In the genomic region with DNA sequence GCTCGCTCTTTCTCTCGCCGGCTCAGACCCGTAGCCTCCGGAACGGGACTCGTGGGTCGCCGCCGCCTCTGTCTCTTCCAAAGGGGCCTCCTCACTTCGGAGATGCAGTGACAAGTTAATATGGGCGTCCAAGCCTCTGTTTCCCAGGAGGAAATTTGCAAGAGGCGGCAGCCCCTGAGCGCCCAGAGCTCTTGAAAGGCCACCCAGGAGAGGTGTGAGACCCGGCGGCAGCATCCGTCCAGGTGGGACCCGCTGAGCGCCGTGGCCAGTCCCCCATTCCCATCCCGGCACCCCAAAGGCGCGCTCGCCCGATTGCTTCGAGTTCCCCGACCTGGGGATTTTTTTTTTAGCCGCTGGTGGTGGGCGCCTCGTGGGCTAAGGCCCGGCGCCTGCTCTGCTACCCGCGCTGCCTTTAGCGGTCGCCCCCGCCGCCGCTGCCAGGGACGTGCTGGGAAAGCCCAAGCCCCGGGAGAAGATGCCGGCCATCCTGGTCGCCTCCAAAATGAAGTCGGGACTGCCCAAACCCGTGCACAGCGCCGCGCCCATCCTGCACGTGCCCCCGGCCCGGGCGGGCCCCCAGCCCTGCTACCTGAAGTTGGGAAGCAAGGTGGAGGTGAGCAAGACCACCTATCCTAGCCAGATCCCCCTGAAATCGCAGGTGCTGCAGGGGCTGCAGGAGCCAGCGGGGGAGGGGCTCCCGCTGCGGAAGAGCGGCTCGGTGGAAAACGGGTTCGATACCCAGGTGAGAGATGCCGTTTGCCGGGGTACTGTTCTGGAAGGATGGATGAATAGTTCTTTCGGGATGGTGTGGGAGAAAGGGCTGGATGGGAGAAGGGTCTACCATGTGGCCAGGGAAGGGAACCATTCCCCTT, we compare ENCODE assay signal across 8 cellular contexts. TPM values are rescaled to one million over a fixed set of nuclear protein-coding genes. Genes with fewer than 3 reads are reported as not detected.
DNase-seq lines count a peak whose midpoint lies in the region; ATAC-seq, FAIRE-seq and TF ChIP-seq lines count a peak whose summit lies in the region.

No MANE protein-coding gene starts in this region.

- DNase-seq in GM12892 (ENCODE audit: insufficient read length) (peak; percentile 13), HL-60 (ENCODE audit: low read depth in 1 of 2, low spot score in 1 of 2) (no peak), lung microvascular endothelial cell (ENCODE audit: low read depth in 2 of 2) (peak; percentile 16 to 20), upper lobe of left lung (peak in 1 of 2 donors; percentile 86), superior temporal gyrus (ENCODE audit: extremely low spot score) (no peak), GM12891 (ENCODE audit: insufficient read length, low spot score) (no peak), HTR-8/SVneo (ENCODE audit: insufficient read length, low spot score) (no peak)

- no peak for ATAC-seq in upper lobe of left lung (ENCODE audit: low FRiP score in 2 of 2)

- H3K9me3 Mint-ChIP-seq in brain = peaks cover 0 to 2% (median 0%) of the 10 kb centered on the region in 5 experiments

- peaks cover 45% of the 10 kb centered on the region for H3K4me1 Mint-ChIP-seq in brain

- no peak for TF ChIP-seq EP300 in upper lobe of left lung (IDR thresholded peaks at IDR 0.05)

- FAIRE-seq in GM12892 (lab: Jason Lieb, UNC) = no peak
- FAIRE-seq in GM12891 (lab: Jason Lieb, UNC) = no peak
- no peak for FAIRE-seq in HTR-8/SVneo (lab: Jason Lieb, UNC)

- H3K4me3 Mint-ChIP-seq in brain = peak overlapping the region; percentile 93 to 99 (median 96)

- no peaks in the 10 kb centered on the region for H3K36me3 Mint-ChIP-seq in brain

- no peaks in the 10 kb centered on the region for H3K9me3 ChIP-seq in upper lobe of left lung

- TF ChIP-seq CTCF in HL-60 (IDR thresholded peaks at IDR 0.05; ENCODE audit: insufficient read depth, low read length) (no peak), brain (conservative IDR thresholded peaks at IDR 0.05) (no peak), upper lobe of left lung (IDR thresholded peaks at IDR 0.05) (no peak)

- peaks cover 49% of the 10 kb centered on the region for H3K27me3 Mint-ChIP-seq in brain

- H3K27ac Mint-ChIP-seq in brain = peak overlapping the region in 4 of 5 experiments; percentile 84 to 98 (median 93)

- peak overlapping the region; percentile 10 for H3K4me3 ChIP-seq in HL-60 (replicated peaks; ENCODE audit: insufficient read depth, low read length)
- H3K4me3 ChIP-seq in upper lobe of left lung = peak overlapping the region; percentile 57 to 69 (median 62)

- no peak for TF ChIP-seq POLR2A in GM12892 (IDR thresholded peaks at IDR 0.05; ENCODE audit: low read depth, low read length)
- no peak for TF ChIP-seq POLR2A in upper lobe of left lung (IDR thresholded peaks at IDR 0.05)
- no peak for TF ChIP-seq POLR2A in GM12891 (IDR thresholded peaks at IDR 0.05; ENCODE audit: low read depth, low read length)

- peaks cover 32 to 37% (median 34%) of the 10 kb centered on the region in 4 donors for H3K4me1 ChIP-seq in upper lobe of left lung

- WGBS in upper lobe of left lung, 2 donors = 0 to 2% methylated on average over 19 to 62 of the region's 63 CpGs

- H3K36me3 ChIP-seq in upper lobe of left lung = no peaks in the 10 kb centered on the region

- H3K27me3 ChIP-seq in HL-60 (ENCODE audit: insufficient read depth, poor library complexity, severe bottlenecking) (peaks cover 46% of the 10 kb centered on the region), upper lobe of left lung (peaks cover 0 to 12% (median 6%) of the 10 kb centered on the region in 4 donors)

- H3K27ac ChIP-seq in HL-60 (replicated peaks) (no peak overlapping the region), upper lobe of left lung (peak overlapping the region; percentile 74 to 94 (median 84))

TF ChIP-seq in GM12891, 5 proteins besides CTCF, POLR2A, EP300 and RAD21:
- no peak for TF ChIP-seq TAF1 (IDR thresholded peaks at IDR 0.05; ENCODE audit: low read depth, low read length)

RNA-seq across cellular contexts. Expression of a gene that starts 0.8 kb away (rescaled TPM):
- 1.2 TPM for polyA plus RNA-seq in GM12892 (2012; ENCODE audit: missing spikeins)
- polyA plus RNA-seq in brain (ENCODE audit: insufficient read depth, low read depth, low replicate concordance) = 5.8 TPM
- total RNA-seq in lung microvascular endothelial cell = 1.8 and 4.4 TPM in 2 replicates
- 10 to 100 TPM; 40.5 to 61.4 (median 52.3) TPM for total RNA-seq in upper lobe of left lung
- polyA plus RNA-seq in GM12891 (2012; ENCODE audit: low read depth, missing spikeins) = 0.72 TPM

Comparison
In these comparisons a context has a peak if more than half of its experiments do, and no peak if none do; other contexts are left out.
1. DNase-seq: peak in GM12892 (single experiment) and lung microvascular endothelial cell (2 of 2); none in HL-60 (0 of 2), superior temporal gyrus (single experiment), GM12891 (single experiment) and HTR-8/SVneo (single experiment).